In the genomic region with DNA sequence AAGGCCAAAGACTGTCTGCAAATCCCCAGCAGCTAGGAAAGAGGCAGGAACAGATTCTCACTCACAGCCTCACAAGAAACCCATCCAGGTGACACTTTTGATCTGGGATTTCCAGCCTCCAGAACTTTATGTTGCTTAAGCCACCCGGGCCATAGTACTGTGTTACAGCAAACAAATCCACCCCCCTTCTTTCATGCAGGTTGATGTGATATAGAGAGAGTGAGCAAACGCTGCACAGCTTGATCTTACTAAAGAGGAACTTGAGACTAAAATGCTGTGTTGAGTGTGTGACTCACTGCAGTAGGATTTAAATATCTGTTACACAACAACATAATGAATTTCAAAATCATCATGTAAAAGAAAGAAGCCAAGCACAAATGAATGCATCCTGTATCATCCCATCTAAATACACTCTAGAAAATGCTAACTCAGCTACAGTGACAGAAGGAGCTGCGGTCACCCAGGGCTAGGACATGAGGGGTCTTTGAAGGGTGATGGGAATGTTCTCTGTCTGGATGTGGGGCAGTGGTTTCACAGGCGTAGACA, we compare ENCODE assay signal across 8 cellular contexts. TPM values are rescaled to one million over a fixed set of nuclear protein-coding genes. Genes with fewer than 3 reads are reported as not detected.
DNase-seq lines count a peak whose midpoint lies in the region; ATAC-seq and TF ChIP-seq lines count a peak whose summit lies in the region.

No MANE protein-coding gene starts in this region.

- no peaks in the 10 kb centered on the region for H3K36me3 ChIP-seq in SK-N-SH (replicated peaks in 1 of 2; ENCODE audit: control insufficient read depth in 1 of 2, insufficient read depth in 2 of 2, low read length in 1 of 2)
- H3K36me3 ChIP-seq in gastroesophageal sphincter, result peaks cover 0 to 58% of the 10 kb centered on the region in 2 donors
- no peaks in the 10 kb centered on the region for H3K36me3 ChIP-seq in upper lobe of left lung

- TF ChIP-seq EP300 in SK-N-SH (IDR thresholded peaks at IDR 0.05; ENCODE audit: borderline replicate concordance in 1 of 2, low read depth in 1 of 2, low read length in 1 of 2) (no peak), gastroesophageal sphincter (IDR thresholded peaks at IDR 0.05) (no peak), upper lobe of left lung (IDR thresholded peaks at IDR 0.05) (peak in 1 of 4 donors; percentile 18)

- CTCF ChIA-PET in SK-N-SH (lab: Yijun Ruan, JAX) (interaction anchor here (1.0 kb wide), 1 partner anchor 24 kb away, joined by 3 read pairs; no protein-coding TSS in a partner anchor), Calu3 (lab: Charles Lee) (no interaction called here)

- intact Hi-C loops in Calu3 (cut with micrococcal nuclease; ENCODE audit: unreplicated experiment), result no loop called here

- TF ChIP-seq RAD21 in SK-N-SH (IDR thresholded peaks at IDR 0.05; ENCODE audit: low read length), result no peak

- H3K4me1 Mint-ChIP-seq in Calu3 (ENCODE audit: low read depth, unreplicated experiment), result no peaks in the 10 kb centered on the region

- H3K4me2 ChIP-seq in SK-N-SH, result no peak overlapping the region; the same call in 1 of the 2 replicates

- H3K9me3 ChIP-seq in SK-N-SH, result no peaks in the 10 kb centered on the region
- H3K9me3 ChIP-seq in gastroesophageal sphincter, result no peaks in the 10 kb centered on the region
- H3K9me3 ChIP-seq in upper lobe of left lung, result no peaks in the 10 kb centered on the region

- H3K9me2 ChIP-seq in SK-N-SH, result no peaks in the 10 kb centered on the region

- no peak overlapping the region for H3K4me3 Mint-ChIP-seq in Calu3 (ENCODE audit: low read depth, unreplicated experiment)

- H3K27ac ChIP-seq in SK-N-SH (ENCODE audit: low read depth in 2 of 2, low read length in 1 of 2), result no peak overlapping the region; a peak in 1 of 4 replicates
- H3K27ac ChIP-seq in gastroesophageal sphincter, result peak overlapping the region in 1 of 4 donors; percentile 25
- peak overlapping the region; percentile 24 to 75 (median 60) for H3K27ac ChIP-seq in upper lobe of left lung

- no peak for TF ChIP-seq CTCF in SK-N-SH (IDR thresholded peaks at IDR 0.05)
- no peak for TF ChIP-seq CTCF in gastroesophageal sphincter (IDR thresholded peaks at IDR 0.05)
- TF ChIP-seq CTCF in upper lobe of left lung (IDR thresholded peaks at IDR 0.05), result no peak
- no peak for TF ChIP-seq CTCF in Calu3 (IDR thresholded peaks at IDR 0.05; ENCODE audit: unreplicated experiment)

- no peaks in the 10 kb centered on the region for H4K20me1 ChIP-seq in SK-N-SH (ENCODE audit: insufficient read depth)

- ATAC-seq in HG02610 (IDR thresholded peaks at IDR 0.05; ENCODE audit: unreplicated experiment), result peak; percentile 45
- peak; percentile 63 for ATAC-seq in gastroesophageal sphincter
- peak; percentile 88 to 91 for ATAC-seq in upper lobe of left lung (ENCODE audit: low FRiP score in 2 of 2)

- H3K4me3 ChIP-seq in SK-N-SH (ENCODE audit: low read depth in 2 of 2, low read length in 1 of 2) (no peak overlapping the region), gastroesophageal sphincter (no peak overlapping the region), upper lobe of left lung (no peak overlapping the region)

- H3K4me1 ChIP-seq in SK-N-SH (ENCODE audit: control insufficient read depth in 1 of 2, insufficient read depth in 2 of 2, low read depth in 1 of 2, low read length in 1 of 2), result no peaks in the 10 kb centered on the region
- no peaks in the 10 kb centered on the region for H3K4me1 ChIP-seq in gastroesophageal sphincter
- peaks cover 5 to 22% (median 15%) of the 10 kb centered on the region in 4 donors for H3K4me1 ChIP-seq in upper lobe of left lung

- no peaks in the 10 kb centered on the region for H3F3A ChIP-seq in SK-N-SH (replicated peaks; ENCODE audit: insufficient read depth)

- H2AFZ ChIP-seq in SK-N-SH (ENCODE audit: low read depth), result no peak overlapping the region

- DNase-seq in GM04503 (ENCODE audit: low read depth), result peak; percentile 89
- DNase-seq in SK-N-SH, result no peak
- DNase-seq in upper lobe of left lung, result peak in 1 of 2 donors; percentile 70
- DNase-seq in Calu3, result no peak
- no peak for DNase-seq in NCI-H526 (lab: John Stamatoyannopoulos, UW)
- DNase-seq in iPS-NIHi7 (ENCODE audit: extremely low spot score), result no peak

- POLR2A ChIA-PET in SK-N-SH (lab: Yijun Ruan, JAX), result no interaction called here

- no TSS peak for BruUV-seq in Calu3 (replicated peaks; lab: Mats Ljungman, UMichigan)

- H3K27me3 ChIP-seq in SK-N-SH (ENCODE audit: insufficient read depth) (no peaks in the 10 kb centered on the region), gastroesophageal sphincter (no peaks in the 10 kb centered on the region), upper lobe of left lung (no peaks in the 10 kb centered on the region)

- TF ChIP-seq POLR2A in gastroesophageal sphincter (IDR thresholded peaks at IDR 0.05), result no peak
- TF ChIP-seq POLR2A in upper lobe of left lung (IDR thresholded peaks at IDR 0.05), result peak in 1 of 4 donors; percentile 40

- H3K27me3 Mint-ChIP-seq in Calu3 (ENCODE audit: unreplicated experiment), result no peaks in the 10 kb centered on the region

- H3K79me2 ChIP-seq in SK-N-SH (ENCODE audit: insufficient read depth), result no peaks in the 10 kb centered on the region

- 60% methylated on average over 4 of the region's 4 CpGs for WGBS in SK-N-SH (ENCODE audit: low lambda C conversion rate)
- 67 to 74% methylated on average over 1 to 3 of the region's 4 CpGs for WGBS in gastroesophageal sphincter (ENCODE audit: low coverage in 1 of 2), 2 donors
- WGBS in upper lobe of left lung, 2 donors, result 52 to 62% methylated on average over 4 of the region's 4 CpGs

- H3K9ac ChIP-seq in SK-N-SH, result no peak overlapping the region

- no peaks in the 10 kb centered on the region for H3K9me3 Mint-ChIP-seq in Calu3 (ENCODE audit: low read depth, unreplicated experiment)

- no peaks in the 10 kb centered on the region for H3K36me3 Mint-ChIP-seq in Calu3 (ENCODE audit: insufficient read depth, unreplicated experiment)

- H3K27ac Mint-ChIP-seq in Calu3 (ENCODE audit: unreplicated experiment), result no peak overlapping the region

TF ChIP-seq in SK-N-SH, 30 proteins besides CTCF, POLR2A, EP300 and RAD21:
- no peak for TF ChIP-seq RXRA (IDR thresholded peaks at IDR 0.05; ENCODE audit: borderline replicate concordance, low read depth)
- TF ChIP-seq GATA2 (CRISPR knock-in tag; IDR thresholded peaks at IDR 0.05), result no peak
- peak; percentile 55; the same call in 1 of the 2 replicates for TF ChIP-seq FOSL2 (IDR thresholded peaks at IDR 0.05; ENCODE audit: borderline replicate concordance, low read depth)
- TF ChIP-seq SMC3 (IDR thresholded peaks at IDR 0.05; ENCODE audit: low read depth, low read length), result no peak
- no peak for TF ChIP-seq RFX5 (IDR thresholded peaks at IDR 0.05; ENCODE audit: low read length)
- no peak for TF ChIP-seq FOXJ3 (CRISPR knock-in tag; IDR thresholded peaks at IDR 0.05)
- TF ChIP-seq, protein P1, sequence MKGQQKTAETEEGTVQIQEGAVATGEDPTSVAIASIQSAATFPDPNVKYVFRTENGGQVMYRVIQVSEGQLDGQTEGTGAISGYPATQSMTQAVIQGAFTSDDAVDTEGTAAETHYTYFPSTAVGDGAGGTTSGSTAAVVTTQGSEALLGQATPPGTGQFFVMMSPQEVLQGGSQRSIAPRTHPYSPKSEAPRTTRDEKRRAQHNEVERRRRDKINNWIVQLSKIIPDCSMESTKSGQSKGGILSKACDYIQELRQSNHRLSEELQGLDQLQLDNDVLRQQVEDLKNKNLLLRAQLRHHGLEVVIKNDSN (IDR thresholded peaks at IDR 0.05; ENCODE audit: borderline replicate concordance, low read depth), result no peak
- no peak for TF ChIP-seq EZH2phosphoT487 (IDR thresholded peaks at IDR 0.05; ENCODE audit: borderline replicate concordance, low read depth)

RNA-seq across cellular contexts. Expression of a gene that starts 32.2 kb away (rescaled TPM):
- 2.8 and 4.3 TPM in 2 replicates for polyA plus RNA-seq in SK-N-SH (2012; rRNA removed)
- 3.2 and 3.4 TPM in 2 replicates for polyA plus RNA-seq in SK-N-SH (2012; cell fraction: cytosol; rRNA removed)
- 2.4 and 4.7 TPM in 2 replicates for polyA plus RNA-seq in SK-N-SH (2012; cell fraction: nucleus; rRNA removed)
- 10 to 100 TPM; 14.9 to 26.1 (median 16.7) TPM for total RNA-seq in gastroesophageal sphincter
- 10 to 100 TPM in 3 of 6 donors, 1 to 10 TPM in 3; 5.5 to 17.0 (median 9.9) TPM for total RNA-seq in upper lobe of left lung
- total RNA-seq in Calu3 (2022), result 3.0 and 3.7 TPM in 2 replicates

Comparison
In these comparisons a context has a peak if more than half of its experiments do, and no peak if none do; other contexts are left out.
1. H3K27ac ChIP-seq: peak in upper lobe of left lung (4 of 4); none in SK-N-SH (0 of 2).
2. Peak in every context shown above with its lines, with median percentiles within 50 percentile points of each other: ATAC-seq.